Comparison of ENCODE assay signal across 22 cellular contexts in the genomic region with DNA sequence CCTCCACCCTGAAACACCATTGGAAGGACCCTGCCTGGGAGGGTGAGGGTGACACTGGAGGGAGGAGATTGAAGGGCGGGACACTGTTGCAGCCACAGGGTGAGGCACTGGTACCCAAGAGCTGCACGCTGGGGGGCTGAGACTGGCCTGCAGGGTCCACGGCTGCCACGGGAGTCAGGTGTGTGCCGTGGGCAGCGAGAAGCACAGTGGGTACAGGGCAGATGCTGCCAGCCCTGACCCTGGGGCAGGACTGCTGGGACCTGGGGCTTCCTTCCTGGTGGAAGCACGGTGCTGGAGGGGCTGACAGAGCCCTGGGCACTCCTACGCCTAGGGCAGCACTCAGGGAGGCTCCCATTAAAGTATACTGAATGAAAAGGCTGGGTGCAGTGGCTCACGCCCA. TPM values are rescaled to one million over a fixed set of nuclear protein-coding genes. Genes with fewer than 3 reads are reported as not detected.
DNase-seq lines count a peak whose midpoint lies in the region; ATAC-seq, FAIRE-seq and TF ChIP-seq lines count a peak whose summit lies in the region.
"Had no signal": no experiment of that assay in that cellular context is flagged by ENCODE, and none has a peak within 500 bp of the region (broad histone marks: within the 10 kb centered on the region; RNA-seq: fewer than 3 reads in every experiment).

No MANE protein-coding gene starts in this region.

- H2AK5ac ChIP-seq in H1 (ENCODE audit: low read depth, low read length) (no peak overlapping the region), neuronal stem cell (ENCODE audit: low read depth, low read length) (no peak overlapping the region)

- no peak overlapping the region for H2BK12ac ChIP-seq in H1 (ENCODE audit: low read depth, low read length)
- peak overlapping the region; percentile 30 for H2BK12ac ChIP-seq in neuronal stem cell (ENCODE audit: low read length)

- ATAC-seq in HepG2: no peak
- ATAC-seq in HG03025 (IDR thresholded peaks at IDR 0.05; ENCODE audit: low FRiP score, unreplicated experiment): no peak
- no peak for ATAC-seq in HG03108 (IDR thresholded peaks at IDR 0.05; ENCODE audit: unreplicated experiment)
- ATAC-seq: HCT116 had no signal

- no peaks in the 10 kb centered on the region for H3K79me2 ChIP-seq in H1 (ENCODE audit: control insufficient read depth in 1 of 2, insufficient read depth in 2 of 2, low read length in 2 of 2)
- H3K79me2 ChIP-seq in HepG2 (ENCODE audit: insufficient read depth, low read length): no peaks in the 10 kb centered on the region

- H2BK5ac ChIP-seq in H1 (ENCODE audit: low read depth, low read length): no peak overlapping the region
- peak overlapping the region; percentile 59 for H2BK5ac ChIP-seq in neuronal stem cell (ENCODE audit: low read length)

- TF ChIP-seq EP300 in H1 (IDR thresholded peaks at IDR 0.05; ENCODE audit: borderline replicate concordance in 1 of 2, low read depth in 2 of 2, low read length in 2 of 2): no peak
- TF ChIP-seq EP300 in HepG2 (IDR thresholded peaks at IDR 0.05; ENCODE audit: low read depth in 2 of 2, low read length in 2 of 2): no peak
- TF ChIP-seq EP300 in HepG2 (CRISPR knock-in tag; IDR thresholded peaks at IDR 0.05; ENCODE audit: borderline replicate concordance): no peak

- H3K27me3 ChIP-seq in H1 (replicated peaks in 1 of 4; ENCODE audit: control insufficient read depth in 3 of 4, extremely low read depth in 1 of 4, insufficient read depth in 3 of 4, low read length in 3 of 4) (no peaks in the 10 kb centered on the region), HepG2 (ENCODE audit: control insufficient read depth in 1 of 2, insufficient read depth in 2 of 2, low read length in 2 of 2) (peaks cover 11 to 35% of the 10 kb centered on the region in 2 experiments; a peak in 4 of 5 replicates), neuronal stem cell (ENCODE audit: control insufficient read depth in 3 of 3, insufficient read depth in 3 of 3, low read depth in 1 of 3, low read length in 3 of 3) (peaks cover 0 to 9% (median 0%) of the 10 kb centered on the region in 3 experiments)

- H3K56ac ChIP-seq in H1 (replicated peaks; ENCODE audit: insufficient read length, low read depth, low read length): no peak overlapping the region

- H3K4me3 ChIP-seq in H1 (ENCODE audit: extremely low read depth in 1 of 4, insufficient read depth in 2 of 4, low read depth in 3 of 4, low read length in 4 of 4): no peak overlapping the region
- no peak overlapping the region for H3K4me3 ChIP-seq in HepG2 (replicated peaks in 1 of 3; ENCODE audit: insufficient read depth in 1 of 3, low read depth in 2 of 3, low read length in 3 of 3)
- H3K4me3 ChIP-seq in neuronal stem cell (ENCODE audit: low read length in 2 of 2): peak overlapping the region in 1 of 2 donors; percentile 42
- H3K4me3 ChIP-seq: GM23248 had no signal

- H2AFZ ChIP-seq in H1 (ENCODE audit: low read length): no peak overlapping the region
- H2AFZ ChIP-seq in HepG2 (ENCODE audit: low read length): no peak overlapping the region
- H2AFZ ChIP-seq in neuronal stem cell (ENCODE audit: low read length): no peak overlapping the region
- H2AFZ ChIP-seq: GM23248 had no signal

- no peak overlapping the region for H4K5ac ChIP-seq in H1 (ENCODE audit: insufficient read length, low read depth, low read length)

- H3K4me2 ChIP-seq in H1 (ENCODE audit: insufficient read depth in 1 of 2, low read depth in 2 of 2, low read length in 2 of 2) (no peak overlapping the region), HepG2 (ENCODE audit: low read depth, low read length) (no peak overlapping the region), neuronal stem cell (ENCODE audit: insufficient read depth, low read length, poor library complexity, severe bottlenecking) (no peak overlapping the region)

- H3K18ac ChIP-seq in H1 (ENCODE audit: extremely low read depth, low read length) (no peak overlapping the region), neuronal stem cell (ENCODE audit: low read length) (peak overlapping the region; percentile 73)

- no peak overlapping the region for H2BK20ac ChIP-seq in H1 (ENCODE audit: low read length)

- H3K9ac ChIP-seq in H1 (replicated peaks in 1 of 4; ENCODE audit: extremely low read depth in 1 of 4, low read depth in 3 of 4, low read length in 3 of 4): no peak overlapping the region
- H3K9ac ChIP-seq in HepG2 (ENCODE audit: insufficient read depth, low read depth, low read length): no peak overlapping the region
- H3K9ac ChIP-seq in neuronal stem cell (ENCODE audit: low read depth, low read length, poor library complexity): peak overlapping the region; percentile 75
- H3K9ac ChIP-seq: GM23248 had no signal

- H2BK15ac ChIP-seq in H1 (ENCODE audit: low read length) (no peak overlapping the region), neuronal stem cell (ENCODE audit: low read length) (no peak overlapping the region)

- no TSS peak for BruUV-seq in HepG2 (replicated peaks; lab: Mats Ljungman, UMichigan)

- TF ChIP-seq RAD21 in H1 (IDR thresholded peaks at IDR 0.05 in 1 of 2, conservative IDR thresholded peaks at IDR 0.05 in 1 of 2; ENCODE audit: low read depth in 2 of 2, low read length in 2 of 2) (no peak), HepG2 (CRISPR knock-in tag; IDR thresholded peaks at IDR 0.05) (no peak)

- no peak overlapping the region for H3K23ac ChIP-seq in H1 (ENCODE audit: insufficient read length)
- H3K23ac ChIP-seq in neuronal stem cell (ENCODE audit: low read depth, low read length, poor library complexity): peak overlapping the region; percentile 86

- H3K79me1 ChIP-seq in H1 (ENCODE audit: low read depth, low read length): no peaks in the 10 kb centered on the region
- H3K79me1 ChIP-seq in neuronal stem cell (ENCODE audit: low read depth, low read length): no peaks in the 10 kb centered on the region

- H4K8ac ChIP-seq in H1 (ENCODE audit: extremely low read depth, insufficient read depth, low read length) (peak overlapping the region; percentile 25; the same call in 1 of the 2 replicates), neuronal stem cell (ENCODE audit: low read depth, low read length) (peak overlapping the region; percentile 31)

- H4K91ac ChIP-seq in H1 (replicated peaks; ENCODE audit: insufficient read length, low read length) (no peak overlapping the region), neuronal stem cell (ENCODE audit: low read depth, low read length, poor library complexity) (no peak overlapping the region)

- H3K27ac ChIP-seq in H1 (ENCODE audit: low read depth, low read length) (no peak overlapping the region), HepG2 (ENCODE audit: extremely low read length, insufficient read depth, low read length) (no peak overlapping the region), neuronal stem cell (replicated peaks; ENCODE audit: low read length) (no peak overlapping the region)
- H3K27ac ChIP-seq: GM23248 had no signal

- no peaks in the 10 kb centered on the region for H3K23me2 ChIP-seq in H1 (ENCODE audit: low read depth, low read length)

- H2BK120ac ChIP-seq in H1 (replicated peaks; ENCODE audit: low read depth, low read length): no peak overlapping the region
- H2BK120ac ChIP-seq in neuronal stem cell (ENCODE audit: low read depth, low read length): no peak overlapping the region

- CTCF ChIA-PET in H1 (lab: Charles Lee; ENCODE audit: partially characterized antibody): interaction anchor here (1.3 to 20.0 kb wide), 3 partner anchors 9 to 264 kb away, joined by 6 to 429 read pairs (median 6); no protein-coding TSS in a partner anchor
- CTCF ChIA-PET in HepG2 (lab: Yijun Ruan, JAX; ENCODE audit: low intra/inter-chr PET ratio, low total read pairs): no interaction called here

- TF ChIP-seq CTCF in H1 (IDR thresholded peaks at IDR 0.05; ENCODE audit: control extremely low read depth in 1 of 3, insufficient read depth in 1 of 3, low read depth in 1 of 3, low read length in 3 of 3): no peak
- TF ChIP-seq CTCF in HepG2 (CRISPR knock-in tag; IDR thresholded peaks at IDR 0.05): no peak

- H3K9me3 ChIP-seq in H1 (ENCODE audit: insufficient read depth in 2 of 2, low read depth in 1 of 2, low read length in 1 of 2) (no peaks in the 10 kb centered on the region), HepG2 (ENCODE audit: low read length) (no peaks in the 10 kb centered on the region), neuronal stem cell (replicated peaks in 1 of 2; ENCODE audit: control insufficient read depth in 2 of 2, insufficient read depth in 1 of 2, low read depth in 1 of 2, low read length in 2 of 2) (peaks cover 0 to 3% of the 10 kb centered on the region in 2 donors)

- H4K20me1 ChIP-seq in H1 (replicated peaks in 1 of 2; ENCODE audit: control insufficient read depth in 1 of 2, insufficient read depth in 2 of 2, low read length in 2 of 2) (no peaks in the 10 kb centered on the region), HepG2 (ENCODE audit: insufficient read depth, low read length) (no peaks in the 10 kb centered on the region)

- no peak overlapping the region for H3K4ac ChIP-seq in H1 (replicated peaks; ENCODE audit: insufficient read length, low read depth, low read length)
- peak overlapping the region; percentile 97 for H3K4ac ChIP-seq in neuronal stem cell (ENCODE audit: low read length)

- no peak for DNase-seq in H1 (ENCODE audit: low read depth in 1 of 2, low spot score in 2 of 2)
- DNase-seq in HepG2 (ENCODE audit: low spot score): no peak
- no peak for DNase-seq in neuronal stem cell (ENCODE audit: low spot score)
- DNase-seq in posterior vena cava (ENCODE audit: low spot score): peak; percentile 58
- no peak for DNase-seq in activated T-cell treated with anti-CD3 and anti-CD28 coated beads, Interleukin-2, amount 50 U/mL, for 1 hour
- no peak for DNase-seq in NCI-H510A (lab: John Stamatoyannopoulos, UW)
- DNase-seq: C1 segment of cervical spinal cord; Calu3; CD4-positive, alpha-beta memory T cell; COR-L47; DMS53; DMS79 treated with DMSO at 0.1 percent for 48 hours; GF-D8; GM23248; H9; HFFc6 had no signal

- H3K14ac ChIP-seq in H1 (ENCODE audit: insufficient read length) (no peak overlapping the region), neuronal stem cell (ENCODE audit: low read length) (peak overlapping the region; percentile 86)

- FAIRE-seq in H1 (lab: Jason Lieb, UNC) (no peak), HepG2 (lab: Jason Lieb, UNC) (no peak)
- FAIRE-seq: GM12892, GM19239 had no signal

- intact Hi-C loops in HepG2 (cut with micrococcal nuclease; ENCODE audit: unreplicated experiment): no loop called here
- intact Hi-C loops in posterior vena cava (cut with DNase I): no loop called here

- POLR2A ChIA-PET in H1 (lab: Charles Lee; ENCODE audit: partially characterized antibody) (interaction anchor here (1.4 kb wide), 1 partner anchor 20 kb away, joined by 4 read pairs; a partner anchor contains a TSS), HepG2 (lab: Yijun Ruan, JAX) (no interaction called here)

- WGBS in H1 (ENCODE audit: extremely low coverage in 1 of 2, insufficient coverage in 1 of 2, insufficient read length in 1 of 2, insufficient replicate concordance in 2 of 2, low coverage in 1 of 2, low lambda C conversion rate in 2 of 2, missing lambda C conversion rate in 1 of 2), 2 experiments: 83% methylated on average over 9 of the region's 9 CpGs; no CpG with 5 or more reads in 1 of the 2 experiments
- 44% methylated on average over 8 of the region's 9 CpGs for WGBS in HepG2 (ENCODE audit: low lambda C conversion rate)
- no CpG with 5 or more reads among the region's 9 CpGs for WGBS in neuronal stem cell (ENCODE audit: extremely low coverage in 2 of 2, insufficient read length in 2 of 2, insufficient replicate concordance in 1 of 2), 2 donors

- TF ChIP-seq POLR2A in H1 (IDR thresholded peaks at IDR 0.05; ENCODE audit: control extremely low read depth in 1 of 2, low read depth in 2 of 2, low read length in 2 of 2) (no peak), HepG2 (IDR thresholded peaks at IDR 0.05; ENCODE audit: insufficient read depth in 1 of 2, low read depth in 2 of 2, low read length in 2 of 2) (no peak)

- peaks cover 0 to 8% (median 0%) of the 10 kb centered on the region in 4 experiments; a peak in 1 of 7 replicates for H3K4me1 ChIP-seq in H1 (replicated peaks in 1 of 4; ENCODE audit: control insufficient read depth in 3 of 4, insufficient read depth in 4 of 4, low read length in 3 of 4)
- peaks cover 19% of the 10 kb centered on the region for H3K4me1 ChIP-seq in HepG2 (ENCODE audit: insufficient read depth, low read length)
- peaks cover 8 to 9% of the 10 kb centered on the region in 2 donors for H3K4me1 ChIP-seq in neuronal stem cell (ENCODE audit: control insufficient read depth in 2 of 2, insufficient read depth in 1 of 2, low read depth in 1 of 2, low read length in 2 of 2)

- in situ Hi-C loops in HepG2 (cut with HindIII; ENCODE audit: extremely low pct_ligation_motif_present, low pct_unique_long_range_greater_than_20kb): no loop called here

- H3K36me3 ChIP-seq in H1 (ENCODE audit: control insufficient read depth in 2 of 4, insufficient read depth in 4 of 4, low read length in 3 of 4) (no peaks in the 10 kb centered on the region), HepG2 (replicated peaks in 1 of 2; ENCODE audit: control insufficient read depth in 1 of 2, insufficient read depth in 2 of 2, low read length in 2 of 2) (no peaks in the 10 kb centered on the region), neuronal stem cell (replicated peaks in 1 of 2; ENCODE audit: control insufficient read depth in 2 of 2, insufficient read depth in 2 of 2, low read length in 2 of 2) (no peaks in the 10 kb centered on the region)

RNA-seq across cellular contexts. Expression of a gene that starts 16.6 kb away (rescaled TPM):
- total RNA-seq in H1 (2021; fragmentation: NEBNext Ultra II Directional; extraction: Animal tissue kit (Norgen Biotek cat#: 25700)): 0.13 and 0.25 TPM in 2 replicates
- polyA plus RNA-seq in H1 (2011; rRNA removed) (0.09 and 0.57 TPM in 2 replicates), HepG2 (2011; rRNA removed) (0.04 TPM in 2 replicates)
- 0.32 TPM for polyA plus RNA-seq in H1 (2011; cell fraction: cytosol; rRNA removed)
- polyA plus RNA-seq in H1 (2011; cell fraction: nucleus; rRNA removed): 0.47 TPM
- polyA plus RNA-seq in H1 (2012, experiment 1 of 2): 0.16 to 0.46 TPM (median 0.30 TPM) in 4 replicates
- polyA plus RNA-seq in H1 (2012, experiment 2 of 2): 0.17 TPM
- polyA plus RNA-seq in H1 (2013, experiment 1 of 2): 0.59 TPM
- 0.28 TPM for polyA plus RNA-seq in H1 (2013, experiment 2 of 2)
- 0.05 and 0.19 TPM in 2 replicates for polyA minus RNA-seq in H1 (2011; rRNA and poly(A)+ RNA removed)
- not detected for polyA minus RNA-seq in H1 (2011; cell fraction: cytosol; rRNA and poly(A)+ RNA removed)
- polyA minus RNA-seq in H1 (2011; cell fraction: nucleus; rRNA and poly(A)+ RNA removed): not detected
- total RNA-seq in HepG2 (2016; rRNA removed; fragmentation: Illumina TruSeq; extraction: Trizol) (not detected in 2 replicates), posterior vena cava (1 to 10 TPM; 3.0 to 9.1 TPM)
- 0.09 TPM in 1 of 2 replicates, not detected in the other for total RNA-seq in HepG2 (2016; cell fraction: cytosol; rRNA removed; fragmentation: Illumina TruSeq; extraction: Trizol; ENCODE audit: low read depth)
- not detected in 2 replicates for total RNA-seq in HepG2 (2016; cell fraction: insoluble cytoplasmic fraction; rRNA removed; fragmentation: Illumina TruSeq; extraction: Trizol)
- total RNA-seq in HepG2 (2016; cell fraction: membrane; rRNA removed; fragmentation: Illumina TruSeq; extraction: Trizol): 0.14 TPM in 1 of 2 replicates, not detected in the other
- total RNA-seq in HepG2 (2016; cell fraction: nucleus; rRNA removed; fragmentation: Illumina TruSeq; extraction: Trizol): not detected in 2 replicates
- polyA plus RNA-seq in HepG2 (2011; cell fraction: cytosol; rRNA removed): 0.04 and 0.12 TPM in 2 replicates
- 0.03 TPM in 1 of 2 replicates, not detected in the other for polyA plus RNA-seq in HepG2 (2011; cell fraction: nucleus; rRNA removed)
- polyA plus RNA-seq in HepG2 (2012): 0.13 TPM in 1 of 2 replicates, not detected in the other
- polyA plus RNA-seq in HepG2 (2016; cell fraction: cytosol; fragmentation: Illumina TruSeq; extraction: Trizol; ENCODE audit: low read depth): not detected in 2 replicates
- polyA plus RNA-seq in HepG2 (2016; cell fraction: insoluble cytoplasmic fraction; fragmentation: Illumina TruSeq; extraction: Trizol; ENCODE audit: low read depth): not detected in 2 replicates
- not detected in 2 replicates for polyA plus RNA-seq in HepG2 (2016; cell fraction: membrane; fragmentation: Illumina TruSeq; extraction: Trizol; ENCODE audit: low read depth)
- polyA plus RNA-seq in HepG2 (2016; cell fraction: nucleus; fragmentation: Illumina TruSeq; extraction: Trizol; ENCODE audit: insufficient read depth, low read depth): not detected in 2 replicates
- 0.16 TPM in 1 of 2 replicates, not detected in the other for polyA minus RNA-seq in HepG2 (2011; rRNA and poly(A)+ RNA removed; ENCODE audit: low replicate concordance)
- polyA minus RNA-seq in HepG2 (2011; cell fraction: cytosol; rRNA and poly(A)+ RNA removed): not detected in 2 replicates
- not detected in 2 replicates for polyA minus RNA-seq in HepG2 (2011; cell fraction: nucleus; rRNA and poly(A)+ RNA removed)
- polyA plus RNA-seq in neuronal stem cell (2013, experiment 1 of 2): 0.26 TPM
- 0.24 TPM for polyA plus RNA-seq in neuronal stem cell (2013, experiment 2 of 2)
- total RNA-seq: A673; CD4-positive, alpha-beta memory T cell had no signal
- polyA plus RNA-seq: CD4-positive, alpha-beta memory T cell had no signal

RNA-seq across cellular contexts. Expression of a gene that starts 20.2 kb away (rescaled TPM):
- 4.6 and 6.4 TPM in 2 replicates for total RNA-seq in H1 (2021; fragmentation: NEBNext Ultra II Directional; extraction: Animal tissue kit (Norgen Biotek cat#: 25700))
- polyA plus RNA-seq in H1 (2011; rRNA removed) (8.6 and 10.1 TPM in 2 replicates), HepG2 (2011; rRNA removed) (11.8 and 16.9 TPM in 2 replicates)
- polyA plus RNA-seq in H1 (2011; cell fraction: cytosol; rRNA removed): 8.1 TPM
- 7.3 TPM for polyA plus RNA-seq in H1 (2011; cell fraction: nucleus; rRNA removed)
- polyA plus RNA-seq in H1 (2012, experiment 1 of 2): 4.5 to 8.2 TPM (median 5.7 TPM) in 4 replicates
- polyA plus RNA-seq in H1 (2012, experiment 2 of 2): 1.9 TPM
- polyA plus RNA-seq in H1 (2013, experiment 1 of 2): 3.8 TPM
- polyA plus RNA-seq in H1 (2013, experiment 2 of 2): 4.2 TPM
- 23.2 and 30.8 TPM in 2 replicates for polyA minus RNA-seq in H1 (2011; rRNA and poly(A)+ RNA removed)
- 7.7 TPM for polyA minus RNA-seq in H1 (2011; cell fraction: cytosol; rRNA and poly(A)+ RNA removed)
- polyA minus RNA-seq in H1 (2011; cell fraction: nucleus; rRNA and poly(A)+ RNA removed): 7.2 TPM
- total RNA-seq in HepG2 (2016; rRNA removed; fragmentation: Illumina TruSeq; extraction: Trizol) (2.5 and 3.1 TPM in 2 replicates), posterior vena cava (10 to 100 TPM; 25.0 to 55.4 TPM)
- 0.53 and 0.71 TPM in 2 replicates for total RNA-seq in HepG2 (2016; cell fraction: cytosol; rRNA removed; fragmentation: Illumina TruSeq; extraction: Trizol; ENCODE audit: low read depth)
- 2.6 and 2.9 TPM in 2 replicates for total RNA-seq in HepG2 (2016; cell fraction: insoluble cytoplasmic fraction; rRNA removed; fragmentation: Illumina TruSeq; extraction: Trizol)
- 3.0 and 3.1 TPM in 2 replicates for total RNA-seq in HepG2 (2016; cell fraction: membrane; rRNA removed; fragmentation: Illumina TruSeq; extraction: Trizol)
- 2.7 and 3.1 TPM in 2 replicates for total RNA-seq in HepG2 (2016; cell fraction: nucleus; rRNA removed; fragmentation: Illumina TruSeq; extraction: Trizol)
- 5.0 and 9.2 TPM in 2 replicates for polyA plus RNA-seq in HepG2 (2011; cell fraction: cytosol; rRNA removed)
- 5.8 and 9.5 TPM in 2 replicates for polyA plus RNA-seq in HepG2 (2011; cell fraction: nucleus; rRNA removed)
- 8.7 and 11.2 TPM in 2 replicates for polyA plus RNA-seq in HepG2 (2012)
- polyA plus RNA-seq in HepG2 (2016; cell fraction: cytosol; fragmentation: Illumina TruSeq; extraction: Trizol; ENCODE audit: low read depth): 0.48 and 0.57 TPM in 2 replicates
- 2.9 and 3.2 TPM in 2 replicates for polyA plus RNA-seq in HepG2 (2016; cell fraction: insoluble cytoplasmic fraction; fragmentation: Illumina TruSeq; extraction: Trizol; ENCODE audit: low read depth)
- 1.8 and 2.0 TPM in 2 replicates for polyA plus RNA-seq in HepG2 (2016; cell fraction: membrane; fragmentation: Illumina TruSeq; extraction: Trizol; ENCODE audit: low read depth)
- 4.8 and 5.6 TPM in 2 replicates for polyA plus RNA-seq in HepG2 (2016; cell fraction: nucleus; fragmentation: Illumina TruSeq; extraction: Trizol; ENCODE audit: insufficient read depth, low read depth)
- polyA minus RNA-seq in HepG2 (2011; rRNA and poly(A)+ RNA removed; ENCODE audit: low replicate concordance): 22.9 and 78.5 TPM in 2 replicates
- polyA minus RNA-seq in HepG2 (2011; cell fraction: cytosol; rRNA and poly(A)+ RNA removed): 5.3 and 10.4 TPM in 2 replicates
- polyA minus RNA-seq in HepG2 (2011; cell fraction: nucleus; rRNA and poly(A)+ RNA removed): 7.1 and 10.8 TPM in 2 replicates
- polyA plus RNA-seq in neuronal stem cell (2013, experiment 1 of 2): 3.0 TPM
- polyA plus RNA-seq in neuronal stem cell (2013, experiment 2 of 2): 2.9 TPM

RNA-seq across cellular contexts. Expression of a gene that starts 59.0 kb away (rescaled TPM):
- total RNA-seq in H1 (2021; fragmentation: NEBNext Ultra II Directional; extraction: Animal tissue kit (Norgen Biotek cat#: 25700)): 215 and 228 TPM in 2 replicates
- polyA plus RNA-seq in H1 (2011; rRNA removed) (37.7 and 58.8 TPM in 2 replicates), HepG2 (2011; rRNA removed) (15.2 and 31.3 TPM in 2 replicates)
- 42.1 TPM for polyA plus RNA-seq in H1 (2011; cell fraction: cytosol; rRNA removed)
- polyA plus RNA-seq in H1 (2011; cell fraction: nucleus; rRNA removed): 79.0 TPM
- 130 to 156 TPM (median 139 TPM) in 4 replicates for polyA plus RNA-seq in H1 (2012, experiment 1 of 2)
- 24.6 TPM for polyA plus RNA-seq in H1 (2012, experiment 2 of 2)
- polyA plus RNA-seq in H1 (2013, experiment 1 of 2): 102 TPM
- 111 TPM for polyA plus RNA-seq in H1 (2013, experiment 2 of 2)
- 50.6 and 53.5 TPM in 2 replicates for polyA minus RNA-seq in H1 (2011; rRNA and poly(A)+ RNA removed)
- polyA minus RNA-seq in H1 (2011; cell fraction: cytosol; rRNA and poly(A)+ RNA removed): 104 TPM
- polyA minus RNA-seq in H1 (2011; cell fraction: nucleus; rRNA and poly(A)+ RNA removed): 131 TPM
- total RNA-seq in HepG2 (2016; rRNA removed; fragmentation: Illumina TruSeq; extraction: Trizol) (150 and 191 TPM in 2 replicates), posterior vena cava (1 to 10 TPM in 1 of 2 donors, under 1 TPM in 1; 0.67 to 1.5 TPM)
- total RNA-seq in HepG2 (2016; cell fraction: cytosol; rRNA removed; fragmentation: Illumina TruSeq; extraction: Trizol; ENCODE audit: low read depth): 37.8 and 48.5 TPM in 2 replicates
- 147 and 157 TPM in 2 replicates for total RNA-seq in HepG2 (2016; cell fraction: insoluble cytoplasmic fraction; rRNA removed; fragmentation: Illumina TruSeq; extraction: Trizol)
- total RNA-seq in HepG2 (2016; cell fraction: membrane; rRNA removed; fragmentation: Illumina TruSeq; extraction: Trizol): 80.6 and 88.9 TPM in 2 replicates
- total RNA-seq in HepG2 (2016; cell fraction: nucleus; rRNA removed; fragmentation: Illumina TruSeq; extraction: Trizol): 128 and 140 TPM in 2 replicates
- 16.4 and 33.9 TPM in 2 replicates for polyA plus RNA-seq in HepG2 (2011; cell fraction: cytosol; rRNA removed)
- polyA plus RNA-seq in HepG2 (2011; cell fraction: nucleus; rRNA removed): 56.9 and 85.9 TPM in 2 replicates
- 28.1 and 60.7 TPM in 2 replicates for polyA plus RNA-seq in HepG2 (2012)
- polyA plus RNA-seq in HepG2 (2016; cell fraction: cytosol; fragmentation: Illumina TruSeq; extraction: Trizol; ENCODE audit: low read depth): 43.8 and 46.7 TPM in 2 replicates
- 194 and 228 TPM in 2 replicates for polyA plus RNA-seq in HepG2 (2016; cell fraction: insoluble cytoplasmic fraction; fragmentation: Illumina TruSeq; extraction: Trizol; ENCODE audit: low read depth)
- polyA plus RNA-seq in HepG2 (2016; cell fraction: membrane; fragmentation: Illumina TruSeq; extraction: Trizol; ENCODE audit: low read depth): 51.9 and 53.7 TPM in 2 replicates
- 138 and 141 TPM in 2 replicates for polyA plus RNA-seq in HepG2 (2016; cell fraction: nucleus; fragmentation: Illumina TruSeq; extraction: Trizol; ENCODE audit: insufficient read depth, low read depth)
- polyA minus RNA-seq in HepG2 (2011; rRNA and poly(A)+ RNA removed; ENCODE audit: low replicate concordance): 59.0 and 93.0 TPM in 2 replicates
- 42.2 and 50.2 TPM in 2 replicates for polyA minus RNA-seq in HepG2 (2011; cell fraction: cytosol; rRNA and poly(A)+ RNA removed)
- 47.4 and 63.0 TPM in 2 replicates for polyA minus RNA-seq in HepG2 (2011; cell fraction: nucleus; rRNA and poly(A)+ RNA removed)
- polyA plus RNA-seq in neuronal stem cell (2013, experiment 1 of 2): 66.4 TPM
- 69.3 TPM for polyA plus RNA-seq in neuronal stem cell (2013, experiment 2 of 2)

Comparison
In these comparisons a context has a peak if more than half of its experiments do, and no peak if none do; other contexts are left out.
1. RNA of a gene that starts 59.0 kb away (total RNA-seq): 215 to 228 TPM in H1 and 37.8 to 191 TPM in HepG2; 0.67 to 1.5 TPM in posterior vena cava; every median in the first group is over 10 times any median in the second.